ENCODE assay signal across 22 cellular contexts in genomic region chr7:46979439-46979838, GRCh38.
A peak's percentile ranks its signal among the peaks of the same experiment; 100 is the strongest.
DNase-seq lines count a peak whose midpoint lies in the region; ATAC-seq and TF ChIP-seq lines count a peak whose summit lies in the region.
"Had no signal": no experiment of that assay in that cellular context is flagged by ENCODE, and none has a peak within 500 bp of the region (broad histone marks: within the 10 kb centered on the region; RNA-seq: fewer than 3 reads in every experiment).

No MANE protein-coding gene starts in this region.

- no peaks in the 10 kb centered on the region for H3K36me3 Mint-ChIP-seq in mesothelial cell of epicardium
- H3K36me3 Mint-ChIP-seq: CD4-positive, alpha-beta memory T cell had no signal

- H3K14ac ChIP-seq in IMR-90 (replicated peaks; ENCODE audit: low read depth, low read length), result 0 out of 2 replicates have a peak overlapping the region, but pooled peaks have one; percentile 21

- H3K18ac ChIP-seq in IMR-90 (ENCODE audit: low read depth, low read length), result no peak overlapping the region

- peak overlapping the region; percentile 67 for H3K27ac Mint-ChIP-seq in mesothelial cell of epicardium
- H3K27ac Mint-ChIP-seq: CD4-positive, alpha-beta memory T cell had no signal

- no peak overlapping the region for H2BK120ac ChIP-seq in IMR-90 (ENCODE audit: low read depth, low read length)

- H3K27ac ChIP-seq in right atrium auricular region (no peak overlapping the region), IMR-90 (ENCODE audit: insufficient read depth, low read length) (no peak overlapping the region)

- H4K5ac ChIP-seq in IMR-90 (ENCODE audit: low read depth, low read length), result no peak overlapping the region

- H3K27me3 ChIP-seq in right atrium auricular region (no peaks in the 10 kb centered on the region), IMR-90 (ENCODE audit: control insufficient read depth, insufficient read depth, low read length) (no peaks in the 10 kb centered on the region)

- H3K36me3 ChIP-seq in right atrium auricular region, result no peaks in the 10 kb centered on the region
- no peaks in the 10 kb centered on the region for H3K36me3 ChIP-seq in IMR-90 (ENCODE audit: control insufficient read depth, insufficient read depth, low read length)

- H3K4me1 ChIP-seq in right atrium auricular region, result no peaks in the 10 kb centered on the region
- no peaks in the 10 kb centered on the region for H3K4me1 ChIP-seq in IMR-90 (ENCODE audit: control insufficient read depth, insufficient read depth, low read length)

- no peak overlapping the region for H2AFZ ChIP-seq in IMR-90 (replicated peaks; ENCODE audit: low read length, poor library complexity)

- TF ChIP-seq POLR2A in IMR-90 (IDR thresholded peaks at IDR 0.05; ENCODE audit: low read depth, low read length), result no peak

- dilution Hi-C loops in IMR-90 (cut with HindIII; ENCODE audit: low sequenced_read_pairs, unreplicated experiment), result no loop called here

- no peak overlapping the region for H2BK20ac ChIP-seq in IMR-90 (ENCODE audit: low read depth, low read length)

- H3K56ac ChIP-seq in IMR-90 (ENCODE audit: extremely low read depth, insufficient read depth, low read length), result no peak overlapping the region

- H3K23ac ChIP-seq in IMR-90 (ENCODE audit: low read depth, low read length), result no peak overlapping the region

- no peaks in the 10 kb centered on the region for H3K9me1 ChIP-seq in IMR-90 (ENCODE audit: insufficient read depth, low read length)

- H3K79me1 ChIP-seq in IMR-90 (ENCODE audit: low read depth in 1 of 2, low read length in 2 of 2), result no peaks in the 10 kb centered on the region

- WGBS in IMR-90 (ENCODE audit: extremely low coverage in 2 of 2, insufficient read length in 1 of 2), 2 experiments, result no CpG with 5 or more reads among the region's 1 CpG

- POLR2A ChIA-PET in IMR-90 (lab: Charles Lee; ENCODE audit: unreplicated experiment), result no interaction called here

- TF ChIP-seq CTCF in right atrium auricular region (IDR thresholded peaks at IDR 0.05) (no peak), IMR-90 (conservative IDR thresholded peaks at IDR 0.05; ENCODE audit: low read depth, low read length) (no peak), mesothelial cell of epicardium (IDR thresholded peaks at IDR 0.05; ENCODE audit: unreplicated experiment) (no peak)

- CTCF ChIA-PET in IMR-90 (lab: Yijun Ruan, JAX), result no interaction called here

- H2AK5ac ChIP-seq in IMR-90 (ENCODE audit: low read depth, low read length), result no peak overlapping the region

- H2BK15ac ChIP-seq in IMR-90 (ENCODE audit: low read depth, low read length), result no peak overlapping the region

- TF ChIP-seq RAD21 in IMR-90 (IDR thresholded peaks at IDR 0.05; ENCODE audit: low read length), result no peak

- no peak overlapping the region for H2BK5ac ChIP-seq in IMR-90 (ENCODE audit: low read depth, low read length, poor library complexity, severe bottlenecking)

- no peak overlapping the region for H3K4ac ChIP-seq in IMR-90 (ENCODE audit: low read depth, low read length)

- H3K9me3 ChIP-seq in right atrium auricular region (no peaks in the 10 kb centered on the region), IMR-90 (ENCODE audit: control insufficient read depth, insufficient read depth, low read length) (no peaks in the 10 kb centered on the region)

- no peaks in the 10 kb centered on the region for H4K20me1 ChIP-seq in IMR-90 (ENCODE audit: insufficient read depth, low read length)

- H3K4me3 ChIP-seq in right atrium auricular region, result no peak overlapping the region
- no peak overlapping the region for H3K4me3 ChIP-seq in IMR-90 (ENCODE audit: insufficient read depth, low read depth, low read length)

- H3K4me3 Mint-ChIP-seq in mesothelial cell of epicardium, result no peak overlapping the region
- H3K4me3 Mint-ChIP-seq: CD4-positive, alpha-beta memory T cell had no signal

- H3K27me3 Mint-ChIP-seq in mesothelial cell of epicardium (ENCODE audit: low read depth), result no peaks in the 10 kb centered on the region
- H3K27me3 Mint-ChIP-seq: CD4-positive, alpha-beta memory T cell had no signal

- in situ Hi-C loops in IMR-90 (cut with MboI; ENCODE audit: low sequenced_read_pairs), result no loop called here

- H3K9me3 Mint-ChIP-seq in mesothelial cell of epicardium, result peaks cover 6% of the 10 kb centered on the region

- H3K9ac ChIP-seq in IMR-90 (ENCODE audit: low read depth, low read length), result no peak overlapping the region

- peaks cover 15% of the 10 kb centered on the region for H3K4me1 Mint-ChIP-seq in mesothelial cell of epicardium
- H3K4me1 Mint-ChIP-seq: CD4-positive, alpha-beta memory T cell had no signal

- BruUV-seq in IMR-90 (replicated peaks; lab: Mats Ljungman, UMichigan), result no TSS peak

- H2AK9ac ChIP-seq in IMR-90 (replicated peaks; ENCODE audit: low read depth, low read length, poor library complexity), result no peak overlapping the region

- no peak overlapping the region for H4K91ac ChIP-seq in IMR-90 (ENCODE audit: insufficient read depth, low read depth, low read length)

- peak; percentile 67 to 72 for ATAC-seq in left cardiac atrium
- ATAC-seq in IMR-90 (ENCODE audit: low read depth), result no peak
- no peak for ATAC-seq in HG02970 (IDR thresholded peaks at IDR 0.05; ENCODE audit: low FRiP score, unreplicated experiment)
- no peak for ATAC-seq in stimulated activated naive CD8-positive, alpha-beta T cell treated with anti-CD3 and anti-CD28 coated beads, Interleukin-15, Interleukin-2, amounts not matched to agents 100 U/mL and 50 U/mL, for 24 hours
- ATAC-seq: PC-3 had no signal

- H3K4me2 ChIP-seq in IMR-90 (ENCODE audit: low read depth, low read length), result no peak overlapping the region

- intact Hi-C loops in left cardiac atrium (cut with DNase I) (no loop called here), IMR-90 (cut with micrococcal nuclease) (no loop called here)

- no peak for DNase-seq in left cardiac atrium
- DNase-seq in right atrium auricular region (ENCODE audit: low spot score), result no peak
- no peak for DNase-seq in IMR-90
- no peak for DNase-seq in mesothelial cell of epicardium (ENCODE audit: low spot score in 2 of 2, unreplicated experiment in 2 of 2)
- DNase-seq in germinal center (ENCODE audit: low spot score), result no peak
- DNase-seq in stimulated activated naive CD8-positive, alpha-beta T cell treated with anti-CD3 and anti-CD28 coated beads, Interleukin-15, Interleukin-2, amounts not matched to agents 100 U/mL and 50 U/mL, for 24 hours, result no peak
- DNase-seq: C1 segment of cervical spinal cord; CD4-positive, alpha-beta memory T cell; COR-L47; DMS53; Karpas-422; NCI-H1092 treated with DMSO at 0.1 percent for 48 hours; NCI-H1436; NCI-H187; NCI-H2081 treated with DMSO at 0.1 percent for 48 hours; NCI-H2171; NCI-H226; NCI-H510A; NCI-H748 treated with DMSO at 0.1 percent for 48 hours; NK-92 treated with Interleukin-12 subunit alpha and Interleukin-12 subunit beta, amount 100 ng/mL, for 24 hours; PC-3 had no signal

- H4K8ac ChIP-seq in IMR-90 (ENCODE audit: low read depth in 2 of 2, low read length in 2 of 2), result no peak overlapping the region

TF ChIP-seq in IMR-90, 13 proteins besides CTCF, POLR2A, EP300 and RAD21:
- TF ChIP-seq RCOR1 (IDR thresholded peaks at IDR 0.05; ENCODE audit: insufficient replicate concordance, low read length) (no peak), SMC3 (IDR thresholded peaks at IDR 0.05; ENCODE audit: low read depth, low read length) (no peak), USF2 (IDR thresholded peaks at IDR 0.05; ENCODE audit: low read depth, low read length) (no peak), CHD1 (IDR thresholded peaks at IDR 0.05; ENCODE audit: low read depth, low read length) (no peak), MAFK (IDR thresholded peaks at IDR 0.05; ENCODE audit: low read depth, low read length) (no peak), FOS (IDR thresholded peaks at IDR 0.05; ENCODE audit: low read depth, low read length) (no peak), NFE2L2 (IDR thresholded peaks at IDR 0.05; ENCODE audit: low read depth, low read length) (no peak), BHLHE40 (IDR thresholded peaks at IDR 0.05; ENCODE audit: low read depth, low read length) (no peak), ELK1 (IDR thresholded peaks at IDR 0.05; ENCODE audit: borderline replicate concordance, low read depth, low read length) (no peak), CEBPB (IDR thresholded peaks at IDR 0.05; ENCODE audit: low read depth, low read length) (no peak), RFX5 (IDR thresholded peaks at IDR 0.05; ENCODE audit: low read depth, low read length) (no peak), MXI1 (IDR thresholded peaks at IDR 0.05; ENCODE audit: borderline replicate concordance, low read depth, low read length) (no peak), MAZ (IDR thresholded peaks at IDR 0.05; ENCODE audit: borderline replicate concordance, low read depth, low read length) (no peak)
TF ChIP-seq in IMR-90: peak in this region for 0.

Comparison
In these comparisons a context has a peak if more than half of its experiments do, and no peak if none do; other contexts are left out.
1. ATAC-seq: peak in left cardiac atrium (2 of 2); none in IMR-90 (single experiment), HG02970 (single experiment) and stimulated activated naive CD8-positive, alpha-beta T cell treated with anti-CD3 and anti-CD28 coated beads, Interleukin-15, Interleukin-2, amounts not matched to agents 100 U/mL and 50 U/mL, for 24 hours (single experiment).